9 cellular contexts compared by ENCODE assay signal in genomic region chr12:48882325-48882687, GRCh38. TPM values are rescaled to one million over a fixed set of nuclear protein-coding genes. Genes with fewer than 3 reads are reported as not detected.
DNase-seq lines count a peak whose midpoint lies in the region; ATAC-seq and TF ChIP-seq lines count a peak whose summit lies in the region.
"Had no signal": no experiment of that assay in that cellular context is flagged by ENCODE, and none has a peak within 500 bp of the region (broad histone marks: within the 10 kb centered on the region; RNA-seq: fewer than 3 reads in every experiment).

No MANE protein-coding gene starts in this region.

- ATAC-seq in stimulated activated naive CD8-positive, alpha-beta T cell treated with anti-CD3 and anti-CD28 coated beads, Interleukin-15, Interleukin-2, amounts not matched to agents 100 U/mL and 50 U/mL, for 24 hours = no peak
- ATAC-seq in HG02981 (IDR thresholded peaks at IDR 0.05; ENCODE audit: unreplicated experiment) = no peak

- H3K36me3 ChIP-seq in SJCRH30 = no peaks in the 10 kb centered on the region
- no peaks in the 10 kb centered on the region for H3K36me3 ChIP-seq in mesodermal cell (ENCODE audit: control insufficient read depth, insufficient read depth, low read length)

- DNase-seq in AG08396 (ENCODE audit: low spot score) = peak; percentile 37
- peak; percentile 16 to 46 for DNase-seq in SJCRH30
- DNase-seq in fibroblast of villous mesenchyme (ENCODE audit: low read depth) = peak; percentile 45
- DNase-seq in activated CD4-positive, CD25-positive, alpha-beta regulatory T cell treated with anti-CD3 and anti-CD28 coated beads, Interleukin-2, amount 50 U/mL, for 72 hours = no peak
- no peak for DNase-seq in stimulated activated naive CD4-positive, alpha-beta T cell treated with Interleukin-2 at 50 U/mL for 16 hours (lab: John Stamatoyannopoulos, UW)
- DNase-seq in stimulated activated naive CD8-positive, alpha-beta T cell treated with anti-CD3 and anti-CD28 coated beads, Interleukin-15, Interleukin-2, amounts not matched to agents 100 U/mL and 50 U/mL, for 24 hours = no peak

- H3K9me3 ChIP-seq in SJCRH30 (replicated peaks) (no peaks in the 10 kb centered on the region), mesodermal cell (ENCODE audit: control insufficient read depth, low read length) (no peaks in the 10 kb centered on the region)

- no peak for TF ChIP-seq CTCF in fibroblast of villous mesenchyme (IDR thresholded peaks at IDR 0.05; ENCODE audit: insufficient read depth, low read depth, low read length)

- no peaks in the 10 kb centered on the region for H3K27me3 ChIP-seq in SJCRH30

- H3K27ac ChIP-seq in SJCRH30 (no peak overlapping the region), mesodermal cell (ENCODE audit: low read depth, low read length, severe bottlenecking) (peak overlapping the region; percentile 93)
- H3K27ac ChIP-seq: epithelial cell of prostate had no signal

- peak overlapping the region; percentile 31 for H3K4me3 ChIP-seq in SJCRH30
- peak overlapping the region; percentile 27 for H3K4me3 ChIP-seq in fibroblast of villous mesenchyme (ENCODE audit: low read depth, low read length)
- H3K4me3 ChIP-seq in mesodermal cell (ENCODE audit: extremely low read depth, insufficient read depth, low read length, poor library complexity, severe bottlenecking) = peak overlapping the region; percentile 14

- WGBS in mesodermal cell (ENCODE audit: insufficient coverage in 2 of 2), 2 experiments = 4 to 9% methylated on average over 4 to 7 of the region's 10 CpGs

- H3K4me1 ChIP-seq in SJCRH30 = peaks cover 21% of the 10 kb centered on the region
- peaks cover 35% of the 10 kb centered on the region for H3K4me1 ChIP-seq in mesodermal cell (ENCODE audit: control insufficient read depth, insufficient read depth, low read length, poor library complexity, severe bottlenecking)

RNA-seq across cellular contexts. Expression of gene RND1, which starts 16.6 kb away (rescaled TPM):
- 0.10 and 0.43 TPM in 2 replicates for total RNA-seq in SJCRH30 (2014; rRNA removed; shearing (Covaris generic))
- total RNA-seq in fibroblast of villous mesenchyme = under 0.01 TPM in 1 of 2 replicates, not detected in the other
- 4.2 TPM for polyA plus RNA-seq in mesodermal cell (2013, experiment 1 of 2)
- polyA plus RNA-seq in mesodermal cell (2013, experiment 2 of 2) = 5.8 TPM

RNA-seq across cellular contexts. Expression of gene DDX23, which starts 30.3 kb away (rescaled TPM):
- 153 and 167 TPM in 2 replicates for total RNA-seq in SJCRH30 (2014; rRNA removed; shearing (Covaris generic))
- total RNA-seq in fibroblast of villous mesenchyme = 51.9 and 64.3 TPM in 2 replicates
- 55.7 TPM for polyA plus RNA-seq in mesodermal cell (2013, experiment 1 of 2)
- polyA plus RNA-seq in mesodermal cell (2013, experiment 2 of 2) = 50.3 TPM

RNA-seq across cellular contexts. Expression of gene FKBP11, which starts 43.0 kb away (rescaled TPM):
- 6.5 and 8.6 TPM in 2 replicates for total RNA-seq in SJCRH30 (2014; rRNA removed; shearing (Covaris generic))
- 21.9 and 25.5 TPM in 2 replicates for total RNA-seq in fibroblast of villous mesenchyme
- polyA plus RNA-seq in mesodermal cell (2013, experiment 1 of 2) = 18.6 TPM
- polyA plus RNA-seq in mesodermal cell (2013, experiment 2 of 2) = 19.8 TPM

Comparison
In these comparisons a context has a peak if more than half of its experiments do, and no peak if none do; other contexts are left out.
1. DNase-seq: peak in AG08396 (single experiment), SJCRH30 (2 of 2) and fibroblast of villous mesenchyme (single experiment); none in activated CD4-positive, CD25-positive, alpha-beta regulatory T cell treated with anti-CD3 and anti-CD28 coated beads, Interleukin-2, amount 50 U/mL, for 72 hours (single experiment), stimulated activated naive CD4-positive, alpha-beta T cell treated with Interleukin-2 at 50 U/mL for 16 hours (single experiment) and stimulated activated naive CD8-positive, alpha-beta T cell treated with anti-CD3 and anti-CD28 coated beads, Interleukin-15, Interleukin-2, amounts not matched to agents 100 U/mL and 50 U/mL, for 24 hours (single experiment).
2. Peak in every context shown above with its lines, with median percentiles within 50 percentile points of each other: H3K4me3 ChIP-seq.